In the genomic region with DNA sequence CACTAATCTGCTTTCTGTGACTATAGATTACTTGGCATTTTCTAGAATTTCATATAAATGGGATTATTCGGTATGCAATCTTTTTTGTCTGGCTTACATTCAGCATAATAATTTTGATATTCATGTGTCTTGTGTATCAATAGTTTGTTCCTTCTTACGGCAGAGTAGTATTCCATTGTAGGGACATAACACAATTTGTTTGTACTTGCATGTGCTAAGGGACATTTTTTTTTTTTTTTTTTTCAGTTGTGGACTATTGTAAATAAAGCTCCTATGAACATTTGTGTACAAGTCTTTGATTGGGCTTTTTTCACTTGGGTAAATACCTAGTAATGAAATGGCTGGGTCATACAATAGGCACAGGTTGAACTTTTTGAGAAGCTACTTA, we compare ENCODE assay signal across 20 cellular contexts. TPM values are rescaled to one million over a fixed set of nuclear protein-coding genes. Genes with fewer than 3 reads are reported as not detected.
DNase-seq lines count a peak whose midpoint lies in the region; ATAC-seq and TF ChIP-seq lines count a peak whose summit lies in the region.
"Had no signal": no experiment of that assay in that cellular context is flagged by ENCODE, and none has a peak within 500 bp of the region (broad histone marks: within the 10 kb centered on the region; RNA-seq: fewer than 3 reads in every experiment).

No MANE protein-coding gene starts in this region.

- H3K27me3 Mint-ChIP-seq in activated CD8-positive, alpha-beta T cell treated with anti-CD3 and anti-CD28 coated beads for 36 hours: no peaks in the 10 kb centered on the region
- H3K27me3 Mint-ChIP-seq in activated CD8-positive, alpha-beta T cell treated with anti-CD3 and anti-CD28 coated beads, Interleukin-2, amount 10 ng/mL, durations not matched to agents 7 days and 5 days (ENCODE audit: low read depth): no peaks in the 10 kb centered on the region
- no peaks in the 10 kb centered on the region for H3K27me3 Mint-ChIP-seq in CD4-positive, CD25-positive, alpha-beta regulatory T cell
- H3K27me3 Mint-ChIP-seq in activated B cell treated with CpG ODN at 0.5 μM for 24 hours: no peaks in the 10 kb centered on the region

- WGBS in smooth muscle cell (ENCODE audit: low lambda C conversion rate): 96% methylated on average over 2 of the region's 2 CpGs

- intact Hi-C loops in activated CD8-positive, alpha-beta T cell treated with anti-CD3 and anti-CD28 coated beads for 36 hours (cut with micrococcal nuclease): no loop called here
- intact Hi-C loops in activated B cell treated with CpG ODN at 0.5 μM for 24 hours (cut with micrococcal nuclease): no loop called here

- POLR2A ChIA-PET in activated CD8-positive, alpha-beta T cell treated with anti-CD3 and anti-CD28 coated beads for 36 hours (lab: Charles Lee): no interaction called here
- POLR2A ChIA-PET in activated CD8-positive, alpha-beta T cell treated with anti-CD3 and anti-CD28 coated beads, Interleukin-2, amount 10 ng/mL, durations not matched to agents 7 days and 5 days (lab: Charles Lee): no interaction called here
- POLR2A ChIA-PET in activated B cell treated with CpG ODN at 0.5 μM for 24 hours (lab: Charles Lee): interaction anchor here (0.6 to 1.0 kb wide), 4 partner anchors 8 to 57 kb away, joined by 3 to 4 read pairs (median 3); no protein-coding TSS in a partner anchor

- H3K9ac ChIP-seq in smooth muscle cell (ENCODE audit: low read depth): no peak overlapping the region
- H3K9ac ChIP-seq: BLaER1 had no signal

- H3K36me3 Mint-ChIP-seq in activated CD8-positive, alpha-beta T cell treated with anti-CD3 and anti-CD28 coated beads for 36 hours (ENCODE audit: low read depth): peaks cover 48% of the 10 kb centered on the region
- H3K36me3 Mint-ChIP-seq in activated CD8-positive, alpha-beta T cell treated with anti-CD3 and anti-CD28 coated beads, Interleukin-2, amount 10 ng/mL, durations not matched to agents 7 days and 5 days (ENCODE audit: low read depth): peaks cover 35% of the 10 kb centered on the region
- peaks cover 53% of the 10 kb centered on the region for H3K36me3 Mint-ChIP-seq in CD4-positive, CD25-positive, alpha-beta regulatory T cell
- H3K36me3 Mint-ChIP-seq in activated B cell treated with CpG ODN at 0.5 μM for 24 hours (ENCODE audit: low read depth): peaks cover 49% of the 10 kb centered on the region
- H3K36me3 Mint-ChIP-seq in stimulated activated effector memory CD8-positive, alpha-beta T cell treated with anti-CD3 and anti-CD28 coated beads, Interleukin-12 subunit alpha, Interleukin-12 subunit beta, amount 100 ng/mL, for 72 hours: peaks cover 12% of the 10 kb centered on the region

- H3K4me1 Mint-ChIP-seq in activated CD8-positive, alpha-beta T cell treated with anti-CD3 and anti-CD28 coated beads for 36 hours (ENCODE audit: low read depth): peaks cover 3% of the 10 kb centered on the region
- no peaks in the 10 kb centered on the region for H3K4me1 Mint-ChIP-seq in activated CD8-positive, alpha-beta T cell treated with anti-CD3 and anti-CD28 coated beads, Interleukin-2, amount 10 ng/mL, durations not matched to agents 7 days and 5 days (ENCODE audit: low read depth)
- H3K4me1 Mint-ChIP-seq in CD4-positive, CD25-positive, alpha-beta regulatory T cell: peaks cover 0 to 6% (median 3%) of the 10 kb centered on the region in 4 donors
- peaks cover 25% of the 10 kb centered on the region for H3K4me1 Mint-ChIP-seq in activated B cell treated with CpG ODN at 0.5 μM for 24 hours
- H3K4me1 Mint-ChIP-seq in stimulated activated effector memory CD8-positive, alpha-beta T cell treated with anti-CD3 and anti-CD28 coated beads, Interleukin-12 subunit alpha, Interleukin-12 subunit beta, amount 100 ng/mL, for 72 hours: peaks cover 6% of the 10 kb centered on the region
- H3K4me1 Mint-ChIP-seq: CD14-positive monocyte had no signal

- H3F3A ChIP-seq in smooth muscle cell (ENCODE audit: low read depth): no peaks in the 10 kb centered on the region

- H3K27ac Mint-ChIP-seq in activated CD8-positive, alpha-beta T cell treated with anti-CD3 and anti-CD28 coated beads for 36 hours: peak overlapping the region; percentile 45
- H3K27ac Mint-ChIP-seq in activated CD8-positive, alpha-beta T cell treated with anti-CD3 and anti-CD28 coated beads, Interleukin-2, amount 10 ng/mL, durations not matched to agents 7 days and 5 days: no peak overlapping the region
- peak overlapping the region in 2 of 3 donors; percentile 1 to 21 for H3K27ac Mint-ChIP-seq in CD4-positive, CD25-positive, alpha-beta regulatory T cell
- peak overlapping the region; percentile 0 for H3K27ac Mint-ChIP-seq in activated B cell treated with CpG ODN at 0.5 μM for 24 hours
- peak overlapping the region; percentile 12 for H3K27ac Mint-ChIP-seq in stimulated activated effector memory CD8-positive, alpha-beta T cell treated with anti-CD3 and anti-CD28 coated beads, Interleukin-12 subunit alpha, Interleukin-12 subunit beta, amount 100 ng/mL, for 72 hours
- H3K27ac Mint-ChIP-seq: CD8-positive, alpha-beta T cell; H9 had no signal

- no peaks in the 10 kb centered on the region for H3K79me2 ChIP-seq in smooth muscle cell (ENCODE audit: low read depth)

- ATAC-seq in activated CD8-positive, alpha-beta T cell treated with anti-CD3 and anti-CD28 coated beads for 36 hours: no peak
- ATAC-seq in activated CD8-positive, alpha-beta T cell treated with anti-CD3 and anti-CD28 coated beads, Interleukin-2, amount 10 ng/mL, durations not matched to agents 7 days and 5 days: no peak
- ATAC-seq in CD4-positive, CD25-positive, alpha-beta regulatory T cell (ENCODE audit: low read depth in 2 of 2): no peak
- ATAC-seq in activated B cell treated with CpG ODN at 0.5 μM for 24 hours (ENCODE audit: low read depth) (no peak), left lobe of liver (no peak)
- ATAC-seq in stimulated activated effector memory CD8-positive, alpha-beta T cell treated with anti-CD3 and anti-CD28 coated beads, Interleukin-12 subunit alpha, Interleukin-12 subunit beta, amount 100 ng/mL, for 72 hours: no peak
- ATAC-seq: A549; CD8-positive, alpha-beta T cell; GM12878; HepG2 had no signal

- no peak overlapping the region for H3K4me3 ChIP-seq in CD4-positive, CD25-positive, alpha-beta regulatory T cell (ENCODE audit: low read depth, low read length)
- H3K4me3 ChIP-seq in smooth muscle cell: no peak overlapping the region
- H3K4me3 ChIP-seq: A549, BLaER1, GM12878 had no signal

- no peak overlapping the region for H3K27ac ChIP-seq in CD4-positive, CD25-positive, alpha-beta regulatory T cell (ENCODE audit: insufficient read depth, low read length, poor library complexity, severe bottlenecking)
- H3K27ac ChIP-seq in smooth muscle cell (ENCODE audit: low read depth): no peak overlapping the region
- H3K27ac ChIP-seq: 22Rv1, A549, BLaER1 had no signal

- peaks cover 12% of the 10 kb centered on the region for H3K36me3 ChIP-seq in CD4-positive, CD25-positive, alpha-beta regulatory T cell (ENCODE audit: control insufficient read depth, insufficient read depth, low read length)
- no peaks in the 10 kb centered on the region for H3K36me3 ChIP-seq in smooth muscle cell (ENCODE audit: low read depth)

- no peaks in the 10 kb centered on the region for H3K27me3 ChIP-seq in CD4-positive, CD25-positive, alpha-beta regulatory T cell (ENCODE audit: control insufficient read depth, insufficient read depth, low read length)
- no peaks in the 10 kb centered on the region for H3K27me3 ChIP-seq in smooth muscle cell (ENCODE audit: low read depth)
- H3K27me3 ChIP-seq: BLaER1 had no signal

- no peak for TF ChIP-seq CTCF in activated CD8-positive, alpha-beta T cell treated with anti-CD3 and anti-CD28 coated beads for 36 hours (IDR thresholded peaks at IDR 0.05)
- TF ChIP-seq CTCF in activated B cell treated with CpG ODN at 0.5 μM for 24 hours (IDR thresholded peaks at IDR 0.05) (no peak), smooth muscle cell (IDR thresholded peaks at IDR 0.05; ENCODE audit: borderline replicate concordance, insufficient read depth, poor library complexity, severe bottlenecking) (no peak)

- no peaks in the 10 kb centered on the region for H3K4me1 ChIP-seq in CD4-positive, CD25-positive, alpha-beta regulatory T cell (ENCODE audit: control insufficient read depth, insufficient read depth, low read length, poor library complexity, severe bottlenecking)
- no peaks in the 10 kb centered on the region for H3K4me1 ChIP-seq in smooth muscle cell (ENCODE audit: low read depth)
- H3K4me1 ChIP-seq: A549, BLaER1 had no signal

- H3K9me3 ChIP-seq in CD4-positive, CD25-positive, alpha-beta regulatory T cell (ENCODE audit: control insufficient read depth in 2 of 2, low read length in 2 of 2): no peaks in the 10 kb centered on the region
- H3K9me3 ChIP-seq in smooth muscle cell (replicated peaks; ENCODE audit: low read depth): no peaks in the 10 kb centered on the region
- H3K9me3 ChIP-seq: A549, BLaER1 had no signal

- no peak overlapping the region for H3K4me3 Mint-ChIP-seq in activated CD8-positive, alpha-beta T cell treated with anti-CD3 and anti-CD28 coated beads for 36 hours
- no peak overlapping the region for H3K4me3 Mint-ChIP-seq in activated CD8-positive, alpha-beta T cell treated with anti-CD3 and anti-CD28 coated beads, Interleukin-2, amount 10 ng/mL, durations not matched to agents 7 days and 5 days
- H3K4me3 Mint-ChIP-seq in CD4-positive, CD25-positive, alpha-beta regulatory T cell: no peak overlapping the region
- no peak overlapping the region for H3K4me3 Mint-ChIP-seq in activated B cell treated with CpG ODN at 0.5 μM for 24 hours
- no peak overlapping the region for H3K4me3 Mint-ChIP-seq in stimulated activated effector memory CD8-positive, alpha-beta T cell treated with anti-CD3 and anti-CD28 coated beads, Interleukin-12 subunit alpha, Interleukin-12 subunit beta, amount 100 ng/mL, for 72 hours
- H3K4me3 Mint-ChIP-seq: CD14-positive monocyte; CD8-positive, alpha-beta T cell; H9 had no signal

- peaks cover 9% of the 10 kb centered on the region for H3K9me3 Mint-ChIP-seq in activated CD8-positive, alpha-beta T cell treated with anti-CD3 and anti-CD28 coated beads for 36 hours
- H3K9me3 Mint-ChIP-seq in activated CD8-positive, alpha-beta T cell treated with anti-CD3 and anti-CD28 coated beads, Interleukin-2, amount 10 ng/mL, durations not matched to agents 7 days and 5 days (ENCODE audit: insufficient read depth): peaks cover 3% of the 10 kb centered on the region
- peaks cover 0 to 11% (median 2%) of the 10 kb centered on the region in 7 donors for H3K9me3 Mint-ChIP-seq in CD4-positive, CD25-positive, alpha-beta regulatory T cell
- H3K9me3 Mint-ChIP-seq in activated B cell treated with CpG ODN at 0.5 μM for 24 hours: peaks cover 3% of the 10 kb centered on the region
- H3K9me3 Mint-ChIP-seq in stimulated activated effector memory CD8-positive, alpha-beta T cell treated with anti-CD3 and anti-CD28 coated beads, Interleukin-12 subunit alpha, Interleukin-12 subunit beta, amount 100 ng/mL, for 72 hours: peaks cover 3% of the 10 kb centered on the region

- H3K4me2 ChIP-seq in smooth muscle cell: no peak overlapping the region
- H3K4me2 ChIP-seq: A549, BLaER1 had no signal

- CTCF ChIA-PET in activated CD8-positive, alpha-beta T cell treated with anti-CD3 and anti-CD28 coated beads for 36 hours (lab: Charles Lee): no interaction called here
- CTCF ChIA-PET in activated CD8-positive, alpha-beta T cell treated with anti-CD3 and anti-CD28 coated beads, Interleukin-2, amount 10 ng/mL, durations not matched to agents 7 days and 5 days (lab: Charles Lee): no interaction called here
- CTCF ChIA-PET in activated B cell treated with CpG ODN at 0.5 μM for 24 hours (lab: Charles Lee): no interaction called here

- no peak overlapping the region for H2AFZ ChIP-seq in smooth muscle cell (ENCODE audit: low read depth)

- DNase-seq in activated CD8-positive, alpha-beta T cell treated with anti-CD3 and anti-CD28 coated beads for 36 hours: no peak
- DNase-seq in activated CD8-positive, alpha-beta T cell treated with anti-CD3 and anti-CD28 coated beads, Interleukin-2, amount 10 ng/mL, durations not matched to agents 7 days and 5 days: no peak
- no peak for DNase-seq in CD4-positive, CD25-positive, alpha-beta regulatory T cell
- no peak for DNase-seq in activated B cell treated with CpG ODN at 0.5 μM for 24 hours
- no peak for DNase-seq in stimulated activated effector memory CD8-positive, alpha-beta T cell treated with anti-CD3 and anti-CD28 coated beads, Interleukin-12 subunit alpha, Interleukin-12 subunit beta, amount 100 ng/mL, for 72 hours (ENCODE audit: low spot score in 2 of 2)
- DNase-seq in DMS 273 (lab: John Stamatoyannopoulos, UW; ENCODE audit: unreplicated experiment): no peak
- no peak for DNase-seq in smooth muscle cell (lab: John Stamatoyannopoulos, UW; ENCODE audit: unreplicated experiment)
- DNase-seq in left lobe of liver (ENCODE audit: low spot score): no peak
- DNase-seq: Calu3; CD8-positive, alpha-beta T cell; DMS 273 treated with DMSO at 0.1 percent for 48 hours; DMS53; EL; H9 had no signal

- no peaks in the 10 kb centered on the region for H4K20me1 ChIP-seq in smooth muscle cell (ENCODE audit: low read depth)
- H4K20me1 ChIP-seq: BLaER1 had no signal

RNA-seq across cellular contexts. Expression of a gene that starts 45.1 kb away (rescaled TPM):
- total RNA-seq in activated CD8-positive, alpha-beta T cell treated with anti-CD3 and anti-CD28 coated beads for 36 hours: 10 to 100 TPM; 78.7 to 79.9 TPM
- total RNA-seq in activated CD8-positive, alpha-beta T cell treated with anti-CD3 and anti-CD28 coated beads, Interleukin-2, amount 10 ng/mL, durations not matched to agents 7 days and 5 days: 10 to 100 TPM; 54.5 to 54.9 TPM
- 27.3 TPM for total RNA-seq in CD4-positive, CD25-positive, alpha-beta regulatory T cell
- 10 to 100 TPM; 60.1 to 90.5 (median 71.9) TPM for polyA plus RNA-seq in CD4-positive, CD25-positive, alpha-beta regulatory T cell
- total RNA-seq in activated B cell treated with CpG ODN at 0.5 μM for 24 hours: 51.0 and 53.2 TPM in 2 replicates
- 81.2 and 101 TPM in 2 replicates for total RNA-seq in smooth muscle cell
- polyA plus RNA-seq in smooth muscle cell: 21.1 and 24.2 TPM in 2 replicates
- total RNA-seq in left lobe of liver: 21.1 TPM

RNA-seq across cellular contexts. Expression of a gene that starts 48.9 kb away (rescaled TPM):
- under 1 TPM; 0.18 to 0.34 TPM for total RNA-seq in activated CD8-positive, alpha-beta T cell treated with anti-CD3 and anti-CD28 coated beads for 36 hours
- total RNA-seq in activated CD8-positive, alpha-beta T cell treated with anti-CD3 and anti-CD28 coated beads, Interleukin-2, amount 10 ng/mL, durations not matched to agents 7 days and 5 days: under 1 TPM; 0.31 to 0.40 TPM
- 1.3 TPM for total RNA-seq in CD4-positive, CD25-positive, alpha-beta regulatory T cell
- polyA plus RNA-seq in CD4-positive, CD25-positive, alpha-beta regulatory T cell: under 1 TPM in 3 of 4 donors, not detected in 1; 0.06 to 0.26 (median 0.22) TPM
- total RNA-seq in activated B cell treated with CpG ODN at 0.5 μM for 24 hours (1.2 and 2.0 TPM in 2 replicates), smooth muscle cell (1.3 and 4.3 TPM in 2 replicates), left lobe of liver (0.91 TPM)
- polyA plus RNA-seq in smooth muscle cell: 0.18 and 0.32 TPM in 2 replicates
- polyA plus RNA-seq: CD14-positive monocyte had no signal
